18 cellular contexts compared by ENCODE assay signal in the genomic region with DNA sequence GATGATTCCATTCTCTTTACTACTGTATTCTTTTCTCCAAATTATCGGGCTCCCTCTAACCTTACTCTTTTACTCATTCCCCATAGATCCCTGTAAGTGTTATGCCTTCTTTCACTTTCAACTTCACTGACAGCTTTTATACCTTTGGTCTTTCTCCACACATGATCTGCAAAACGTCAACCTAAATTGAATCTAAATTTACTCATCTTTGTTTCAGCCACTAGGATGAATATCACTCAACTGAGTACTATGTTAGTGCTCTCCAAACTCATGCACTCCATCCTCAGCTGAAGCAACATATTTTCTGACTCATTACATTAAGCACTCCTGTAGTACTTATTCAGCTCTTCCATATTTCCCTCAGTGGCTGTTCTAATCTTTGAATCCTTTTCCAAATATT.
A peak's percentile ranks its signal among the peaks of the same experiment; 100 is the strongest.
DNase-seq lines count a peak whose midpoint lies in the region; ATAC-seq and TF ChIP-seq lines count a peak whose summit lies in the region.
"Had no signal": no experiment of that assay in that cellular context is flagged by ENCODE, and none has a peak within 500 bp of the region (broad histone marks: within the 10 kb centered on the region; RNA-seq: fewer than 3 reads in every experiment).

No MANE protein-coding gene starts in this region.

- H3K23ac ChIP-seq in mesenchymal stem cell (ENCODE audit: low read length in 2 of 2), result no peak overlapping the region

- no peak overlapping the region for H3K4ac ChIP-seq in mesenchymal stem cell (ENCODE audit: low read depth in 1 of 2, low read length in 2 of 2)

- H4K20me1 ChIP-seq in MM.1S (ENCODE audit: insufficient read depth, low read length), result no peaks in the 10 kb centered on the region

- H3K79me2 ChIP-seq in MM.1S (ENCODE audit: low read length), result no peaks in the 10 kb centered on the region

- WGBS in mesenchymal stem cell, result 90% methylated on average over 2 of the region's 2 CpGs

- ATAC-seq in GM18870 (IDR thresholded peaks at IDR 0.05; ENCODE audit: unreplicated experiment) (peak; percentile 71), GM18858 (IDR thresholded peaks at IDR 0.05; ENCODE audit: unreplicated experiment) (no peak), HG02884 (IDR thresholded peaks at IDR 0.05; ENCODE audit: unreplicated experiment) (no peak), GM18873 (IDR thresholded peaks at IDR 0.05; ENCODE audit: low FRiP score, unreplicated experiment) (no peak)
- ATAC-seq: A549, GM12878, PC-3 had no signal

- no peak overlapping the region for H2AFZ ChIP-seq in MM.1S (ENCODE audit: low read length)
- H2AFZ ChIP-seq in mesenchymal stem cell (ENCODE audit: low read depth, low read length), result no peak overlapping the region

- H3K9me3 ChIP-seq in MM.1S (replicated peaks; ENCODE audit: insufficient read depth, low read length) (no peaks in the 10 kb centered on the region), mesenchymal stem cell (ENCODE audit: control insufficient read depth, low read length) (no peaks in the 10 kb centered on the region)
- H3K9me3 ChIP-seq: A549 had no signal

- no peaks in the 10 kb centered on the region for H3K9me2 ChIP-seq in MM.1S (replicated peaks; ENCODE audit: insufficient read depth, low read length)

- no peak overlapping the region for H4K91ac ChIP-seq in mesenchymal stem cell (ENCODE audit: low read length)

- H3K27me3 ChIP-seq in MM.1S (replicated peaks; ENCODE audit: insufficient read depth, low read length) (no peaks in the 10 kb centered on the region), mesenchymal stem cell (ENCODE audit: control insufficient read depth in 1 of 2, insufficient read depth in 1 of 2, low read length in 2 of 2) (no peaks in the 10 kb centered on the region)

- no peak for TF ChIP-seq CTCF in MM.1S (IDR thresholded peaks at IDR 0.05; ENCODE audit: low read length)

- H3K4me3 ChIP-seq in MM.1S (ENCODE audit: low read length), result no peak overlapping the region
- H3K4me3 ChIP-seq in mesenchymal stem cell (ENCODE audit: insufficient read depth in 1 of 2, low read depth in 1 of 2, low read length in 2 of 2), result no peak overlapping the region
- H3K4me3 ChIP-seq: A549, GM12878, SK-N-MC had no signal

- H2BK120ac ChIP-seq in mesenchymal stem cell (ENCODE audit: low read depth, low read length), result no peak overlapping the region

- H3K9ac ChIP-seq in MM.1S (ENCODE audit: low read length), result no peak overlapping the region
- H3K9ac ChIP-seq in mesenchymal stem cell (ENCODE audit: low read length), result no peak overlapping the region

- no peak overlapping the region for H2BK5ac ChIP-seq in mesenchymal stem cell (ENCODE audit: low read depth, low read length, poor library complexity, severe bottlenecking)

- H2AK5ac ChIP-seq in mesenchymal stem cell (ENCODE audit: low read length, severe bottlenecking), result no peak overlapping the region

- no peak overlapping the region for H3K14ac ChIP-seq in mesenchymal stem cell (ENCODE audit: low read length in 2 of 2)

- H3K36me3 ChIP-seq in MM.1S (replicated peaks; ENCODE audit: insufficient read depth, low read length) (no peaks in the 10 kb centered on the region), mesenchymal stem cell (ENCODE audit: control insufficient read depth in 1 of 2, insufficient read depth in 2 of 2, low read depth in 1 of 2, low read length in 2 of 2) (no peaks in the 10 kb centered on the region)

- H2BK12ac ChIP-seq in mesenchymal stem cell (ENCODE audit: low read length in 2 of 2), result no peak overlapping the region

- no peak overlapping the region for H2BK15ac ChIP-seq in mesenchymal stem cell (ENCODE audit: low read depth, poor library complexity, severe bottlenecking)

- H4K8ac ChIP-seq in mesenchymal stem cell (ENCODE audit: low read length), result no peak overlapping the region

- H3K27ac ChIP-seq in MM.1S (ENCODE audit: low read length) (no peak overlapping the region), mesenchymal stem cell (ENCODE audit: low read length, poor library complexity, severe bottlenecking) (no peak overlapping the region)
- H3K27ac ChIP-seq: A549, C4-2B, SK-N-MC had no signal

- no peak overlapping the region for H3K18ac ChIP-seq in mesenchymal stem cell (ENCODE audit: low read depth in 1 of 2, low read length in 2 of 2)

- peak overlapping the region; percentile 26; the same call in 1 of the 2 replicates for H3K4me2 ChIP-seq in MM.1S (ENCODE audit: low read depth, low read length)
- H3K4me2 ChIP-seq in mesenchymal stem cell (ENCODE audit: low read length, poor library complexity, severe bottlenecking), result no peak overlapping the region
- H3K4me2 ChIP-seq: A549 had no signal

- H3F3A ChIP-seq in MM.1S (ENCODE audit: insufficient read depth, low read length), result no peaks in the 10 kb centered on the region

- H3K79me1 ChIP-seq in mesenchymal stem cell (replicated peaks; ENCODE audit: low read length, poor library complexity, severe bottlenecking), result no peaks in the 10 kb centered on the region

- H3K4me1 ChIP-seq in MM.1S (ENCODE audit: low read length) (no peaks in the 10 kb centered on the region), mesenchymal stem cell (ENCODE audit: control insufficient read depth, insufficient read depth, low read depth, low read length) (no peaks in the 10 kb centered on the region)
- H3K4me1 ChIP-seq: A549 had no signal

- DNase-seq in MM.1S, result peak; percentile 24
- peak; percentile 19 for DNase-seq in amniotic epithelial cell (ENCODE audit: low read depth)
- peak; percentile 16 for DNase-seq in mesenchymal stem cell
- DNase-seq: DMS153, HFFc6, NCI-H1105, NCI-H1694 treated with DMSO at 0.1 percent for 48 hours, NCI-H345, NCI-H526 treated with DMSO at 0.1 percent for 48 hours, PC-3 had no signal
